ENCODE assay signal across 1 cellular context in genomic region chr20:32675223-32675975, GRCh38.
A peak's percentile ranks its signal among the peaks of the same experiment; 100 is the strongest.
TF ChIP-seq lines count a peak whose summit lies in the region.

No MANE protein-coding gene starts in this region.

TF ChIP-seq in HepG2, 621 proteins besides CTCF, POLR2A, EP300 and RAD21 (continued from another document):
- TF ChIP-seq, protein P1, sequence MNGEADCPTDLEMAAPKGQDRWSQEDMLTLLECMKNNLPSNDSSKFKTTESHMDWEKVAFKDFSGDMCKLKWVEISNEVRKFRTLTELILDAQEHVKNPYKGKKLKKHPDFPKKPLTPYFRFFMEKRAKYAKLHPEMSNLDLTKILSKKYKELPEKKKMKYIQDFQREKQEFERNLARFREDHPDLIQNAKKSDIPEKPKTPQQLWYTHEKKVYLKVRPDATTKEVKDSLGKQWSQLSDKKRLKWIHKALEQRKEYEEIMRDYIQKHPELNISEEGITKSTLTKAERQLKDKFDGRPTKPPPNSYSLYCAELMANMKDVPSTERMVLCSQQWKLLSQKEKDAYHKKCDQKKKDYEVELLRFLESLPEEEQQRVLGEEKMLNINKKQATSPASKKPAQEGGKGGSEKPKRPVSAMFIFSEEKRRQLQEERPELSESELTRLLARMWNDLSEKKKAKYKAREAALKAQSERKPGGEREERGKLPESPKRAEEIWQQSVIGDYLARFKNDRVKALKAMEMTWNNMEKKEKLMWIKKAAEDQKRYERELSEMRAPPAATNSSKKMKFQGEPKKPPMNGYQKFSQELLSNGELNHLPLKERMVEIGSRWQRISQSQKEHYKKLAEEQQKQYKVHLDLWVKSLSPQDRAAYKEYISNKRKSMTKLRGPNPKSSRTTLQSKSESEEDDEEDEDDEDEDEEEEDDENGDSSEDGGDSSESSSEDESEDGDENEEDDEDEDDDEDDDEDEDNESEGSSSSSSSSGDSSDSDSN (CRISPR knock-in tag; IDR thresholded peaks at IDR 0.05) = 0 out of 2 replicates have a peak, but pooled peaks have one; percentile 5
- TF ChIP-seq, protein P2, sequence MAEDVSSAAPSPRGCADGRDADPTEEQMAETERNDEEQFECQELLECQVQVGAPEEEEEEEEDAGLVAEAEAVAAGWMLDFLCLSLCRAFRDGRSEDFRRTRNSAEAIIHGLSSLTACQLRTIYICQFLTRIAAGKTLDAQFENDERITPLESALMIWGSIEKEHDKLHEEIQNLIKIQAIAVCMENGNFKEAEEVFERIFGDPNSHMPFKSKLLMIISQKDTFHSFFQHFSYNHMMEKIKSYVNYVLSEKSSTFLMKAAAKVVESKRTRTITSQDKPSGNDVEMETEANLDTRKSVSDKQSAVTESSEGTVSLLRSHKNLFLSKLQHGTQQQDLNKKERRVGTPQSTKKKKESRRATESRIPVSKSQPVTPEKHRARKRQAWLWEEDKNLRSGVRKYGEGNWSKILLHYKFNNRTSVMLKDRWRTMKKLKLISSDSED (CRISPR knock-in tag; IDR thresholded peaks at IDR 0.05) = no peak
- TF ChIP-seq ZNF598 (CRISPR knock-in tag; IDR thresholded peaks at IDR 0.05; ENCODE audit: borderline replicate concordance) = no peak
- TF ChIP-seq ZNF432 (CRISPR knock-in tag; IDR thresholded peaks at IDR 0.05; ENCODE audit: borderline replicate concordance) = no peak
- no peak for TF ChIP-seq SRY (CRISPR knock-in tag; IDR thresholded peaks at IDR 0.05)
- no peak for TF ChIP-seq ZNF510 (CRISPR knock-in tag; IDR thresholded peaks at IDR 0.05; ENCODE audit: low read depth)
- TF ChIP-seq SMARCC2 (IDR thresholded peaks at IDR 0.05) = no peak
- no peak for TF ChIP-seq ZNF766 (CRISPR knock-in tag; IDR thresholded peaks at IDR 0.05; ENCODE audit: borderline replicate concordance)
- TF ChIP-seq, protein P3, sequence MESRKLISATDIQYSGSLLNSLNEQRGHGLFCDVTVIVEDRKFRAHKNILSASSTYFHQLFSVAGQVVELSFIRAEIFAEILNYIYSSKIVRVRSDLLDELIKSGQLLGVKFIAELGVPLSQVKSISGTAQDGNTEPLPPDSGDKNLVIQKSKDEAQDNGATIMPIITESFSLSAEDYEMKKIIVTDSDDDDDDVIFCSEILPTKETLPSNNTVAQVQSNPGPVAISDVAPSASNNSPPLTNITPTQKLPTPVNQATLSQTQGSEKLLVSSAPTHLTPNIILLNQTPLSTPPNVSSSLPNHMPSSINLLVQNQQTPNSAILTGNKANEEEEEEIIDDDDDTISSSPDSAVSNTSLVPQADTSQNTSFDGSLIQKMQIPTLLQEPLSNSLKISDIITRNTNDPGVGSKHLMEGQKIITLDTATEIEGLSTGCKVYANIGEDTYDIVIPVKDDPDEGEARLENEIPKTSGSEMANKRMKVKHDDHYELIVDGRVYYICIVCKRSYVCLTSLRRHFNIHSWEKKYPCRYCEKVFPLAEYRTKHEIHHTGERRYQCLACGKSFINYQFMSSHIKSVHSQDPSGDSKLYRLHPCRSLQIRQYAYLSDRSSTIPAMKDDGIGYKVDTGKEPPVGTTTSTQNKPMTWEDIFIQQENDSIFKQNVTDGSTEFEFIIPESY (CRISPR knock-in tag; IDR thresholded peaks at IDR 0.05) = 0 out of 2 replicates have a peak, but pooled peaks have one; percentile 10
- 0 out of 2 replicates have a peak, but pooled peaks have one; percentile 13 for TF ChIP-seq AKAP8 (CRISPR knock-in tag; IDR thresholded peaks at IDR 0.05)
- TF ChIP-seq, protein P4, sequence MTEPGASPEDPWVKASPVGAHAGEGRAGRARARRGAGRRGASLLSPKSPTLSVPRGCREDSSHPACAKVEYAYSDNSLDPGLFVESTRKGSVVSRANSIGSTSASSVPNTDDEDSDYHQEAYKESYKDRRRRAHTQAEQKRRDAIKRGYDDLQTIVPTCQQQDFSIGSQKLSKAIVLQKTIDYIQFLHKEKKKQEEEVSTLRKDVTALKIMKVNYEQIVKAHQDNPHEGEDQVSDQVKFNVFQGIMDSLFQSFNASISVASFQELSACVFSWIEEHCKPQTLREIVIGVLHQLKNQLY (CRISPR knock-in tag; IDR thresholded peaks at IDR 0.05) = 0 out of 2 replicates have a peak, but pooled peaks have one; percentile 6
- 0 out of 2 replicates have a peak, but pooled peaks have one; percentile 39 for TF ChIP-seq ZNF546 (CRISPR knock-in tag; conservative IDR thresholded peaks at IDR 0.05)
- TF ChIP-seq, protein P5, sequence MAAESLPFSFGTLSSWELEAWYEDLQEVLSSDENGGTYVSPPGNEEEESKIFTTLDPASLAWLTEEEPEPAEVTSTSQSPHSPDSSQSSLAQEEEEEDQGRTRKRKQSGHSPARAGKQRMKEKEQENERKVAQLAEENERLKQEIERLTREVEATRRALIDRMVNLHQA (CRISPR knock-in tag; IDR thresholded peaks at IDR 0.05) = no peak
- no peak; the same call in 1 of the 2 replicates for TF ChIP-seq DRAP1 (CRISPR knock-in tag; IDR thresholded peaks at IDR 0.05)
- TF ChIP-seq, protein P6, sequence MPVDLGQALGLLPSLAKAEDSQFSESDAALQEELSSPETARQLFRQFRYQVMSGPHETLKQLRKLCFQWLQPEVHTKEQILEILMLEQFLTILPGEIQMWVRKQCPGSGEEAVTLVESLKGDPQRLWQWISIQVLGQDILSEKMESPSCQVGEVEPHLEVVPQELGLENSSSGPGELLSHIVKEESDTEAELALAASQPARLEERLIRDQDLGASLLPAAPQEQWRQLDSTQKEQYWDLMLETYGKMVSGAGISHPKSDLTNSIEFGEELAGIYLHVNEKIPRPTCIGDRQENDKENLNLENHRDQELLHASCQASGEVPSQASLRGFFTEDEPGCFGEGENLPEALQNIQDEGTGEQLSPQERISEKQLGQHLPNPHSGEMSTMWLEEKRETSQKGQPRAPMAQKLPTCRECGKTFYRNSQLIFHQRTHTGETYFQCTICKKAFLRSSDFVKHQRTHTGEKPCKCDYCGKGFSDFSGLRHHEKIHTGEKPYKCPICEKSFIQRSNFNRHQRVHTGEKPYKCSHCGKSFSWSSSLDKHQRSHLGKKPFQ (CRISPR knock-in tag; IDR thresholded peaks at IDR 0.05; ENCODE audit: insufficient replicate concordance) = no peak
- peak; percentile 75 for TF ChIP-seq MAFF (IDR thresholded peaks at IDR 0.05; ENCODE audit: low read depth, low read length)
- TF ChIP-seq ZNF704 (CRISPR knock-in tag; IDR thresholded peaks at IDR 0.05; ENCODE audit: borderline replicate concordance) = no peak
- TF ChIP-seq LCORL (IDR thresholded peaks at IDR 0.05) = no peak
- TF ChIP-seq LCORL (CRISPR knock-in tag; IDR thresholded peaks at IDR 0.05) = 0 out of 2 replicates have a peak, but pooled peaks have one; percentile 17
- TF ChIP-seq CBFB (CRISPR knock-in tag; IDR thresholded peaks at IDR 0.05) = no peak
- no peak; the same call in 1 of the 2 replicates for TF ChIP-seq GATAD2A (CRISPR knock-in tag; IDR thresholded peaks at IDR 0.05)
- TF ChIP-seq ZNF333 (CRISPR knock-in tag; IDR thresholded peaks at IDR 0.05; ENCODE audit: borderline replicate concordance) = no peak
- no peak for TF ChIP-seq ARHGAP35 (CRISPR knock-in tag; IDR thresholded peaks at IDR 0.05; ENCODE audit: borderline replicate concordance)
- TF ChIP-seq ZBTB40 (IDR thresholded peaks at IDR 0.05) = no peak
- TF ChIP-seq ZBTB40 (CRISPR knock-in tag; IDR thresholded peaks at IDR 0.05) = no peak
- TF ChIP-seq CHCHD3 (CRISPR knock-in tag; IDR thresholded peaks at IDR 0.05) = 0 out of 2 replicates have a peak, but pooled peaks have one; percentile 78
- no peak for TF ChIP-seq ZNF615 (CRISPR knock-in tag; IDR thresholded peaks at IDR 0.05; ENCODE audit: borderline replicate concordance)
- TF ChIP-seq KLF6 (CRISPR knock-in tag; IDR thresholded peaks at IDR 0.05) = no peak
- no peak for TF ChIP-seq TBX3 (IDR thresholded peaks at IDR 0.05; ENCODE audit: borderline replicate concordance)
- peak; percentile 21; the same call in 1 of the 2 replicates for TF ChIP-seq ZNF232 (CRISPR knock-in tag; IDR thresholded peaks at IDR 0.05; ENCODE audit: borderline replicate concordance)
- TF ChIP-seq GFI1 (CRISPR knock-in tag; IDR thresholded peaks at IDR 0.05; ENCODE audit: borderline replicate concordance) = no peak
- 0 out of 2 replicates have a peak, but pooled peaks have one; percentile 16 for TF ChIP-seq SP4 (CRISPR knock-in tag; IDR thresholded peaks at IDR 0.05)
- TF ChIP-seq ZSCAN29 (CRISPR knock-in tag; conservative IDR thresholded peaks at IDR 0.05) = no peak
- peak; percentile 81 to 83 for TF ChIP-seq MAFK (conservative IDR thresholded peaks at IDR 0.05 in 1 of 2, IDR thresholded peaks at IDR 0.05 in 1 of 2; ENCODE audit: low read length in 2 of 2)
- no peak for TF ChIP-seq ZNF282 (IDR thresholded peaks at IDR 0.05; ENCODE audit: partially characterized antibody)
- TF ChIP-seq ZNF678 (CRISPR knock-in tag; IDR thresholded peaks at IDR 0.05) = 0 out of 2 replicates have a peak, but pooled peaks have one; percentile 53
- TF ChIP-seq REL (CRISPR knock-in tag; conservative IDR thresholded peaks at IDR 0.05) = no peak
- TF ChIP-seq RXRA (CRISPR knock-in tag; IDR thresholded peaks at IDR 0.05) = peak; percentile 28; the same call in 1 of the 2 replicates
- no peak for TF ChIP-seq NFATC3 (CRISPR knock-in tag; IDR thresholded peaks at IDR 0.05)
- 0 out of 2 replicates have a peak, but pooled peaks have one; percentile 37 for TF ChIP-seq WIZ (CRISPR knock-in tag; IDR thresholded peaks at IDR 0.05)
- no peak for TF ChIP-seq ZNF562 (CRISPR knock-in tag; IDR thresholded peaks at IDR 0.05; ENCODE audit: borderline replicate concordance)
- TF ChIP-seq FOXK1 (CRISPR knock-in tag; IDR thresholded peaks at IDR 0.05; ENCODE audit: borderline replicate concordance, low read depth) = no peak
- no peak for TF ChIP-seq HOXA5 (CRISPR knock-in tag; IDR thresholded peaks at IDR 0.05)
- no peak for TF ChIP-seq PAX8 (CRISPR knock-in tag; IDR thresholded peaks at IDR 0.05; ENCODE audit: borderline replicate concordance)
